Comparison of ENCODE assay signal across 12 cellular contexts in genomic region chr1:214441119-214441518, GRCh38.
DNase-seq lines count a peak whose midpoint lies in the region; ATAC-seq and TF ChIP-seq lines count a peak whose summit lies in the region.
"Had no signal": no experiment of that assay in that cellular context is flagged by ENCODE, and none has a peak within 500 bp of the region (broad histone marks: within the 10 kb centered on the region; RNA-seq: fewer than 3 reads in every experiment).

No MANE protein-coding gene starts in this region.

- in situ Hi-C loops in HAP-1 (cut with MboI; ENCODE audit: low sequenced_read_pairs), result no loop called here

- H3K27me3 ChIP-seq in Loucy (ENCODE audit: insufficient read depth, low read length, poor library complexity, severe bottlenecking), result no peaks in the 10 kb centered on the region
- no peaks in the 10 kb centered on the region for H3K27me3 ChIP-seq in body of pancreas
- H3K27me3 ChIP-seq in HAP-1 (ENCODE audit: low read depth), result no peaks in the 10 kb centered on the region
- H3K27me3 ChIP-seq: colonic mucosa had no signal

- ATAC-seq in body of pancreas, result no peak
- no peak for ATAC-seq in GM21515 (IDR thresholded peaks at IDR 0.05; ENCODE audit: unreplicated experiment)

- 82 to 88% methylated on average over 3 of the region's 3 CpGs for WGBS in body of pancreas, 2 donors
- WGBS in mesodermal cell (ENCODE audit: insufficient coverage in 2 of 2), 2 experiments, result 83% methylated on average over 1 of the region's 3 CpGs; no CpG with 5 or more reads in 1 of the 2 experiments

- H3K36me3 ChIP-seq in Loucy (ENCODE audit: insufficient read depth, low read length), result no peaks in the 10 kb centered on the region
- no peaks in the 10 kb centered on the region for H3K36me3 ChIP-seq in body of pancreas (replicated peaks in 1 of 2; ENCODE audit: insufficient read depth in 1 of 2, low read depth in 2 of 2)
- H3K36me3 ChIP-seq in mesodermal cell (ENCODE audit: control insufficient read depth, insufficient read depth, low read length), result no peaks in the 10 kb centered on the region
- no peaks in the 10 kb centered on the region for H3K36me3 ChIP-seq in HAP-1 (replicated peaks)
- H3K36me3 ChIP-seq: colonic mucosa, left ventricle myocardium inferior, thoracic aorta had no signal

- DNase-seq in COLO829 (ENCODE audit: low spot score) (peak; percentile 86), body of pancreas (no peak), HAP-1 (ENCODE audit: low spot score in 2 of 2) (no peak), nucleus accumbens (lab: John Stamatoyannopoulos, UW) (no peak), NCI-H2196 treated with DMSO at 0.1 percent for 48 hours (lab: John Stamatoyannopoulos, UW; ENCODE audit: unreplicated experiment) (no peak)
- DNase-seq: activated B cell treated with CpG ODN at 0.5 μM for 24 hours, colonic mucosa, left ventricle myocardium inferior had no signal

- H3K4me2 ChIP-seq in Loucy (ENCODE audit: low read depth, low read length, poor library complexity, severe bottlenecking), result peak overlapping the region; percentile 72

- TF ChIP-seq POLR2A in body of pancreas (IDR thresholded peaks at IDR 0.05), result no peak

- H3K79me2 ChIP-seq in Loucy (ENCODE audit: insufficient read depth, low read length), result no peaks in the 10 kb centered on the region

- H3K9me3 ChIP-seq in Loucy (ENCODE audit: insufficient read depth, low read depth, low read length), result no peaks in the 10 kb centered on the region
- H3K9me3 ChIP-seq in body of pancreas, result no peaks in the 10 kb centered on the region
- H3K9me3 ChIP-seq in mesodermal cell (ENCODE audit: control insufficient read depth, low read length), result no peaks in the 10 kb centered on the region
- no peaks in the 10 kb centered on the region for H3K9me3 ChIP-seq in HAP-1
- H3K9me3 ChIP-seq: colonic mucosa, left ventricle myocardium inferior, thoracic aorta had no signal

- no peak for TF ChIP-seq CTCF in Loucy (conservative IDR thresholded peaks at IDR 0.05; ENCODE audit: low read length)
- no peak for TF ChIP-seq CTCF in body of pancreas (IDR thresholded peaks at IDR 0.05)

- no peak overlapping the region for H2AFZ ChIP-seq in Loucy (ENCODE audit: low read length)

- intact Hi-C loops in body of pancreas (cut with DNase I), result no loop called here

- H3K4me1 ChIP-seq in Loucy (ENCODE audit: insufficient read depth, low read length, poor library complexity, severe bottlenecking), result peaks cover 82% of the 10 kb centered on the region
- H3K4me1 ChIP-seq in body of pancreas, result peaks cover 35% of the 10 kb centered on the region
- peaks cover 55% of the 10 kb centered on the region for H3K4me1 ChIP-seq in mesodermal cell (ENCODE audit: control insufficient read depth, insufficient read depth, low read length, poor library complexity, severe bottlenecking)
- H3K4me1 ChIP-seq in HAP-1, result peaks cover 19% of the 10 kb centered on the region

- H3K4me3 ChIP-seq in Loucy (ENCODE audit: low read length, poor library complexity, severe bottlenecking), result peak overlapping the region; percentile 43
- no peak overlapping the region for H3K4me3 ChIP-seq in body of pancreas
- no peak overlapping the region for H3K4me3 ChIP-seq in mesodermal cell (ENCODE audit: extremely low read depth, insufficient read depth, low read length, poor library complexity, severe bottlenecking)
- no peak overlapping the region for H3K4me3 ChIP-seq in HAP-1
- H3K4me3 ChIP-seq: colonic mucosa, left ventricle myocardium inferior, thoracic aorta had no signal

- peak overlapping the region; percentile 64 for H3K9ac ChIP-seq in Loucy (ENCODE audit: low read depth, low read length, poor library complexity, severe bottlenecking)

- H3F3A ChIP-seq in Loucy (ENCODE audit: low read depth), result peaks cover 17% of the 10 kb centered on the region

- H3K27ac ChIP-seq in body of pancreas (peak overlapping the region; percentile 88 to 90 (median 89)), mesodermal cell (ENCODE audit: low read depth, low read length, severe bottlenecking) (peak overlapping the region; percentile 81)
- H3K27ac ChIP-seq: colonic mucosa, left ventricle myocardium inferior had no signal

- no peaks in the 10 kb centered on the region for H4K20me1 ChIP-seq in Loucy (ENCODE audit: insufficient read depth, low read length, poor library complexity, severe bottlenecking)

- no peaks in the 10 kb centered on the region for H3K9me2 ChIP-seq in Loucy (replicated peaks; ENCODE audit: low read depth, low read length)
